In genomic region chr9:2923810-2924768, GRCh38 we compare ENCODE assay signal across 26 cellular contexts.
DNase-seq lines count a peak whose midpoint lies in the region; ATAC-seq and TF ChIP-seq lines count a peak whose summit lies in the region.
"Had no signal": no experiment of that assay in that cellular context is flagged by ENCODE, and none has a peak within 500 bp of the region (broad histone marks: within the 10 kb centered on the region; RNA-seq: fewer than 3 reads in every experiment).

No MANE protein-coding gene starts in this region.

- peak; percentile 83 for ATAC-seq in WTC11
- ATAC-seq: activated CD8-positive, alpha-beta memory T cell treated with anti-CD3 and anti-CD28 coated beads, Interleukin-2, amount 10 ng/mL, durations not matched to agents 7 days and 5 days; gastroesophageal sphincter; right cardiac atrium; stimulated activated memory B cell treated with anti-CD40 and anti-IgM and Interleukin-4, amounts not matched to agents 10 μg/mL and 1 μg/mL and 100 μg/mL, for 72 hours had no signal

- TF ChIP-seq CTCF in WTC11 (IDR thresholded peaks at IDR 0.05) (no peak), neural progenitor cell (IDR thresholded peaks at IDR 0.05) (no peak)

- H3K9me3 ChIP-seq in neural progenitor cell (ENCODE audit: low read depth), result no peaks in the 10 kb centered on the region
- H3K9me3 ChIP-seq: BE2C, gastroesophageal sphincter, mucosa of descending colon had no signal

- no peak overlapping the region for H2AFZ ChIP-seq in neural progenitor cell (replicated peaks)

- no peaks in the 10 kb centered on the region for H3F3A ChIP-seq in neural progenitor cell (ENCODE audit: low read depth)

- H3K27me3 Mint-ChIP-seq in WTC11 (ENCODE audit: low read depth), result no peaks in the 10 kb centered on the region
- H3K27me3 Mint-ChIP-seq in neural progenitor cell (ENCODE audit: insufficient read depth, low read depth), result peaks cover 4% of the 10 kb centered on the region
- no peaks in the 10 kb centered on the region for H3K27me3 Mint-ChIP-seq in activated T-helper 2 cell treated with anti-CD3 and anti-CD28 coated beads, Interferon-gamma antibody, Interleukin-2, Interleukin-4, amounts not matched to agents 10 μg/mL and 5 μg/mL and 100 μg/mL, durations not matched to agents 14 hours and 24 hours and 36 hours (ENCODE audit: low read depth)

- H3K36me3 ChIP-seq in neural progenitor cell, result no peaks in the 10 kb centered on the region
- H3K36me3 ChIP-seq: BE2C, cardiac muscle cell, gastroesophageal sphincter, left ventricle myocardium inferior had no signal

- no peaks in the 10 kb centered on the region for H4K20me1 ChIP-seq in neural progenitor cell (ENCODE audit: low read depth)

- no peak overlapping the region for H3K9ac ChIP-seq in neural progenitor cell

- H3K4me3 Mint-ChIP-seq in WTC11, result no peak overlapping the region
- no peak overlapping the region for H3K4me3 Mint-ChIP-seq in neural progenitor cell
- no peak overlapping the region for H3K4me3 Mint-ChIP-seq in activated T-helper 2 cell treated with anti-CD3 and anti-CD28 coated beads, Interferon-gamma antibody, Interleukin-2, Interleukin-4, amounts not matched to agents 10 μg/mL and 5 μg/mL and 100 μg/mL, durations not matched to agents 14 hours and 24 hours and 36 hours (ENCODE audit: low read depth)
- H3K4me3 Mint-ChIP-seq: activated CD8-positive, alpha-beta memory T cell treated with anti-CD3 and anti-CD28 coated beads, Interleukin-2, amount 10 ng/mL, durations not matched to agents 7 days and 5 days; stimulated activated memory B cell treated with anti-CD40 and anti-IgM and Interleukin-4, amounts not matched to agents 10 μg/mL and 1 μg/mL and 100 μg/mL, for 72 hours had no signal

- no peak overlapping the region for H3K27ac ChIP-seq in neural progenitor cell
- H3K27ac ChIP-seq: cardiac muscle cell, dorsolateral prefrontal cortex, gastroesophageal sphincter, left ventricle myocardium inferior had no signal

- CTCF ChIA-PET in WTC11 (lab: Charles Lee), result interaction anchor here (0.8 to 1.1 kb wide), 2 partner anchors 35 to 257 kb away, joined by 3 read pairs; no protein-coding TSS in a partner anchor

- H3K4me3 ChIP-seq in neural progenitor cell, result no peak overlapping the region
- H3K4me3 ChIP-seq: cardiac muscle cell, dorsolateral prefrontal cortex, gastroesophageal sphincter, left ventricle myocardium inferior, mucosa of descending colon had no signal

- peaks cover 17% of the 10 kb centered on the region for H3K9me3 Mint-ChIP-seq in WTC11
- H3K9me3 Mint-ChIP-seq in neural progenitor cell, result peaks cover 3% of the 10 kb centered on the region
- H3K9me3 Mint-ChIP-seq in activated T-helper 2 cell treated with anti-CD3 and anti-CD28 coated beads, Interferon-gamma antibody, Interleukin-2, Interleukin-4, amounts not matched to agents 10 μg/mL and 5 μg/mL and 100 μg/mL, durations not matched to agents 14 hours and 24 hours and 36 hours, result no peaks in the 10 kb centered on the region

- H3K36me3 Mint-ChIP-seq in WTC11 (no peaks in the 10 kb centered on the region), neural progenitor cell (no peaks in the 10 kb centered on the region)
- no peaks in the 10 kb centered on the region for H3K36me3 Mint-ChIP-seq in activated T-helper 2 cell treated with anti-CD3 and anti-CD28 coated beads, Interferon-gamma antibody, Interleukin-2, Interleukin-4, amounts not matched to agents 10 μg/mL and 5 μg/mL and 100 μg/mL, durations not matched to agents 14 hours and 24 hours and 36 hours (ENCODE audit: low read depth)
- H3K36me3 Mint-ChIP-seq: activated CD8-positive, alpha-beta memory T cell treated with anti-CD3 and anti-CD28 coated beads, Interleukin-2, amount 10 ng/mL, durations not matched to agents 7 days and 5 days; stimulated activated memory B cell treated with anti-CD40 and anti-IgM and Interleukin-4, amounts not matched to agents 10 μg/mL and 1 μg/mL and 100 μg/mL, for 72 hours had no signal

- H3K4me1 Mint-ChIP-seq in WTC11, result peaks cover 8% of the 10 kb centered on the region
- peaks cover 7% of the 10 kb centered on the region for H3K4me1 Mint-ChIP-seq in neural progenitor cell
- no peaks in the 10 kb centered on the region for H3K4me1 Mint-ChIP-seq in activated T-helper 2 cell treated with anti-CD3 and anti-CD28 coated beads, Interferon-gamma antibody, Interleukin-2, Interleukin-4, amounts not matched to agents 10 μg/mL and 5 μg/mL and 100 μg/mL, durations not matched to agents 14 hours and 24 hours and 36 hours (ENCODE audit: low read depth)
- H3K4me1 Mint-ChIP-seq: activated CD8-positive, alpha-beta memory T cell treated with anti-CD3 and anti-CD28 coated beads, Interleukin-2, amount 10 ng/mL, durations not matched to agents 7 days and 5 days; stimulated activated memory B cell treated with anti-CD40 and anti-IgM and Interleukin-4, amounts not matched to agents 10 μg/mL and 1 μg/mL and 100 μg/mL, for 72 hours had no signal

- peak; percentile 14 for DNase-seq in NCI-H187 treated with DMSO at 0.1 percent for 48 hours (lab: John Stamatoyannopoulos, UW)
- DNase-seq in NCI-H187 (lab: John Stamatoyannopoulos, UW), result no peak
- DNase-seq in NCI-H2107 (lab: John Stamatoyannopoulos, UW), result peak; percentile 1
- peak; percentile 16 for DNase-seq in WTC11 (ENCODE audit: low spot score)
- DNase-seq in neural progenitor cell (ENCODE audit: low spot score), result peak; percentile 79
- DNase-seq in activated T-helper 2 cell treated with anti-CD3 and anti-CD28 coated beads, Interferon-gamma antibody, Interleukin-2, Interleukin-4, amounts not matched to agents 10 μg/mL and 5 μg/mL and 100 μg/mL, durations not matched to agents 14 hours and 24 hours and 36 hours (ENCODE audit: low spot score), result no peak
- DNase-seq in D341Med (ENCODE audit: low spot score), result no peak
- no peak for DNase-seq in activated CD4-positive, CD25-positive, alpha-beta regulatory T cell treated with anti-CD3 and anti-CD28 coated beads, Interleukin-2, amount 50 U/mL, for 72 hours
- DNase-seq: 8988T; activated CD4-positive, alpha-beta T cell treated with anti-CD3 and anti-CD28 coated beads for 1 hour; activated CD8-positive, alpha-beta memory T cell treated with anti-CD3 and anti-CD28 coated beads, Interleukin-2, amount 10 ng/mL, durations not matched to agents 7 days and 5 days; BE2C; dorsolateral prefrontal cortex; erythroblast; IMR-90; left ventricle myocardium inferior; mucosa of descending colon; NCI-H2081; nucleus accumbens; right cardiac atrium; SIG-M5; stimulated activated CD4-positive, alpha-beta T cell treated with anti-CD3 and anti-CD28 coated beads, Interleukin-15, amount 100 ng/mL, for 24 hours; T-helper 2 cell had no signal

- H3K27me3 ChIP-seq in neural progenitor cell, result no peaks in the 10 kb centered on the region
- H3K27me3 ChIP-seq: BE2C, gastroesophageal sphincter had no signal

- H3K4me1 ChIP-seq in neural progenitor cell, result peaks cover 11% of the 10 kb centered on the region
- H3K4me1 ChIP-seq: BE2C, left ventricle myocardium inferior had no signal

- peak overlapping the region; percentile 9 for H3K4me2 ChIP-seq in neural progenitor cell

- POLR2A ChIA-PET in WTC11 (lab: Charles Lee), result no interaction called here

- H3K79me2 ChIP-seq in neural progenitor cell (ENCODE audit: low read depth), result no peaks in the 10 kb centered on the region

- intact Hi-C loops in activated T-helper 2 cell treated with anti-CD3 and anti-CD28 coated beads, Interferon-gamma antibody, Interleukin-2, Interleukin-4, amounts not matched to agents 10 μg/mL and 5 μg/mL and 100 μg/mL, durations not matched to agents 14 hours and 24 hours and 36 hours (cut with micrococcal nuclease), result no loop called here

- H3K27ac Mint-ChIP-seq in WTC11 (no peak overlapping the region), neural progenitor cell (no peak overlapping the region)
- H3K27ac Mint-ChIP-seq in activated T-helper 2 cell treated with anti-CD3 and anti-CD28 coated beads, Interferon-gamma antibody, Interleukin-2, Interleukin-4, amounts not matched to agents 10 μg/mL and 5 μg/mL and 100 μg/mL, durations not matched to agents 14 hours and 24 hours and 36 hours, result no peak overlapping the region
- H3K27ac Mint-ChIP-seq: activated CD8-positive, alpha-beta memory T cell treated with anti-CD3 and anti-CD28 coated beads, Interleukin-2, amount 10 ng/mL, durations not matched to agents 7 days and 5 days; stimulated activated memory B cell treated with anti-CD40 and anti-IgM and Interleukin-4, amounts not matched to agents 10 μg/mL and 1 μg/mL and 100 μg/mL, for 72 hours had no signal

TF ChIP-seq in WTC11, 78 proteins besides CTCF, POLR2A, EP300 and RAD21:
- no peak for TF ChIP-seq USF1 (CRISPR knock-in tag; IDR thresholded peaks at IDR 0.05)
- TF ChIP-seq ZSCAN18 (CRISPR knock-in tag; IDR thresholded peaks at IDR 0.05), result no peak
- no peak for TF ChIP-seq NFE2L1 (CRISPR knock-in tag; IDR thresholded peaks at IDR 0.05)
- 0 out of 2 replicates have a peak, but pooled peaks have one; percentile 51 for TF ChIP-seq ZBTB21 (CRISPR knock-in tag; IDR thresholded peaks at IDR 0.05; ENCODE audit: borderline replicate concordance)
TF ChIP-seq in WTC11: peak in this region for 1.

Comparison
In these comparisons a context has a peak if more than half of its experiments do, and no peak if none do; other contexts are left out.
1. DNase-seq: peak in NCI-H187 treated with DMSO at 0.1 percent for 48 hours (single experiment), NCI-H2107 (single experiment), WTC11 (single experiment) and neural progenitor cell (single experiment); none in NCI-H187 (0 of 2), activated T-helper 2 cell treated with anti-CD3 and anti-CD28 coated beads, Interferon-gamma antibody, Interleukin-2, Interleukin-4, amounts not matched to agents 10 μg/mL and 5 μg/mL and 100 μg/mL, durations not matched to agents 14 hours and 24 hours and 36 hours (single experiment), D341Med (single experiment) and activated CD4-positive, CD25-positive, alpha-beta regulatory T cell treated with anti-CD3 and anti-CD28 coated beads, Interleukin-2, amount 50 U/mL, for 72 hours (single experiment).